Comparison of ENCODE assay signal across 1 cellular context in genomic region chr4:13533670-13534343, GRCh38.
TF ChIP-seq lines count a peak whose summit lies in the region.

No MANE protein-coding gene starts in this region.

TF ChIP-seq in WTC11, 78 proteins besides CTCF, POLR2A, EP300 and RAD21 (continued from another document):
- TF ChIP-seq, protein P1, sequence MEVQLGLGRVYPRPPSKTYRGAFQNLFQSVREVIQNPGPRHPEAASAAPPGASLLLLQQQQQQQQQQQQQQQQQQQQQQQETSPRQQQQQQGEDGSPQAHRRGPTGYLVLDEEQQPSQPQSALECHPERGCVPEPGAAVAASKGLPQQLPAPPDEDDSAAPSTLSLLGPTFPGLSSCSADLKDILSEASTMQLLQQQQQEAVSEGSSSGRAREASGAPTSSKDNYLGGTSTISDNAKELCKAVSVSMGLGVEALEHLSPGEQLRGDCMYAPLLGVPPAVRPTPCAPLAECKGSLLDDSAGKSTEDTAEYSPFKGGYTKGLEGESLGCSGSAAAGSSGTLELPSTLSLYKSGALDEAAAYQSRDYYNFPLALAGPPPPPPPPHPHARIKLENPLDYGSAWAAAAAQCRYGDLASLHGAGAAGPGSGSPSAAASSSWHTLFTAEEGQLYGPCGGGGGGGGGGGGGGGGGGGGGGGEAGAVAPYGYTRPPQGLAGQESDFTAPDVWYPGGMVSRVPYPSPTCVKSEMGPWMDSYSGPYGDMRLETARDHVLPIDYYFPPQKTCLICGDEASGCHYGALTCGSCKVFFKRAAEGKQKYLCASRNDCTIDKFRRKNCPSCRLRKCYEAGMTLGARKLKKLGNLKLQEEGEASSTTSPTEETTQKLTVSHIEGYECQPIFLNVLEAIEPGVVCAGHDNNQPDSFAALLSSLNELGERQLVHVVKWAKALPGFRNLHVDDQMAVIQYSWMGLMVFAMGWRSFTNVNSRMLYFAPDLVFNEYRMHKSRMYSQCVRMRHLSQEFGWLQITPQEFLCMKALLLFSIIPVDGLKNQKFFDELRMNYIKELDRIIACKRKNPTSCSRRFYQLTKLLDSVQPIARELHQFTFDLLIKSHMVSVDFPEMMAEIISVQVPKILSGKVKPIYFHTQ (CRISPR knock-in tag; IDR thresholded peaks at IDR 0.05) = no peak
- no peak for TF ChIP-seq NFYB (CRISPR knock-in tag; conservative IDR thresholded peaks at IDR 0.05; ENCODE audit: low read depth)
- no peak for TF ChIP-seq NR1H2 (CRISPR knock-in tag; IDR thresholded peaks at IDR 0.05)
